12 cellular contexts compared by ENCODE assay signal in the genomic region with DNA sequence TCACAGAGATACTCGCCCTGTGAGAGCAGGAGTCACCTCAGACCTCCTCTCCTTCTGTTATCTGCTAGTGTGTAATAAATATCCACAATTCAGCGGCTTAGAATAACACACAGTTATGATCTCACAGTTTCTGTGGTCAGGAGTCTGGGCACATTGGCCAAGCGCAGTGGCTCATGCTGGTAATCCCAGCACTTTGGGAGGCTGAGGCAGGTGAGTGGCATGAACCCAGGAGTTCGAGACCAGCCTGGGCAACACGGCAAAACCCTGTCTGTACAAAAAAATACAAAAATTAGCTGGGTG.
A peak's percentile ranks its signal among the peaks of the same experiment; 100 is the strongest.
DNase-seq lines count a peak whose midpoint lies in the region; ATAC-seq and TF ChIP-seq lines count a peak whose summit lies in the region.
"Had no signal": no experiment of that assay in that cellular context is flagged by ENCODE, and none has a peak within 500 bp of the region (broad histone marks: within the 10 kb centered on the region; RNA-seq: fewer than 3 reads in every experiment).

No MANE protein-coding gene starts in this region.

- intact Hi-C loops in activated B cell treated with CpG ODN at 0.5 μM for 24 hours (cut with micrococcal nuclease), result no loop called here
- intact Hi-C loops in OCI-LY7 (cut with micrococcal nuclease; ENCODE audit: unreplicated experiment), result no loop called here

- no peaks in the 10 kb centered on the region for H3K9me2 ChIP-seq in hepatocyte (replicated peaks; ENCODE audit: insufficient read depth)
- no peaks in the 10 kb centered on the region for H3K9me2 ChIP-seq in OCI-LY7 (ENCODE audit: insufficient read depth, low read length)

- DNase-seq in T-helper 1 cell (no peak), activated B cell treated with CpG ODN at 0.5 μM for 24 hours (no peak), hepatocyte (ENCODE audit: low spot score) (no peak), OCI-LY7 (ENCODE audit: low spot score) (no peak), T-helper 9 cell (no peak)
- DNase-seq: 8988T, endodermal cell, NCI-H748 treated with DMSO at 0.1 percent for 48 hours, occipital lobe had no signal

- H3K4me1 ChIP-seq in hepatocyte (ENCODE audit: insufficient read depth) (peaks cover 51% of the 10 kb centered on the region), OCI-LY7 (ENCODE audit: insufficient read depth, low read length, poor library complexity, severe bottlenecking) (peaks cover 43% of the 10 kb centered on the region)

- H3K4me1 Mint-ChIP-seq in T-helper 1 cell treated with Interleukin-12 subunit alpha and Interleukin-12 subunit beta and Interleukin-4 antibody, amounts not matched to agents 30 μg/mL and 1 μg/mL, for 36 hours (ENCODE audit: low read depth), result peaks cover 67% of the 10 kb centered on the region
- H3K4me1 Mint-ChIP-seq in activated B cell treated with CpG ODN at 0.5 μM for 24 hours, result peaks cover 73% of the 10 kb centered on the region
- H3K4me1 Mint-ChIP-seq in stimulated activated memory B cell treated with anti-CD40 and anti-IgM and Interleukin-4, amounts not matched to agents 10 μg/mL and 1 μg/mL and 100 μg/mL, for 72 hours, result peaks cover 80% of the 10 kb centered on the region

- H3K27ac Mint-ChIP-seq in T-helper 1 cell treated with Interleukin-12 subunit alpha and Interleukin-12 subunit beta and Interleukin-4 antibody, amounts not matched to agents 30 μg/mL and 1 μg/mL, for 36 hours, result peak overlapping the region; percentile 84
- H3K27ac Mint-ChIP-seq in activated B cell treated with CpG ODN at 0.5 μM for 24 hours, result peak overlapping the region; percentile 35
- H3K27ac Mint-ChIP-seq in stimulated activated memory B cell treated with anti-CD40 and anti-IgM and Interleukin-4, amounts not matched to agents 10 μg/mL and 1 μg/mL and 100 μg/mL, for 72 hours, result peak overlapping the region; percentile 95

- H3K27ac ChIP-seq in hepatocyte (peak overlapping the region; percentile 90), OCI-LY7 (ENCODE audit: low read depth, low read length, poor library complexity, severe bottlenecking) (no peak overlapping the region)

- H3K27me3 Mint-ChIP-seq in T-helper 1 cell treated with Interleukin-12 subunit alpha and Interleukin-12 subunit beta and Interleukin-4 antibody, amounts not matched to agents 30 μg/mL and 1 μg/mL, for 36 hours (ENCODE audit: low read depth), result no peaks in the 10 kb centered on the region
- no peaks in the 10 kb centered on the region for H3K27me3 Mint-ChIP-seq in activated B cell treated with CpG ODN at 0.5 μM for 24 hours
- H3K27me3 Mint-ChIP-seq in stimulated activated memory B cell treated with anti-CD40 and anti-IgM and Interleukin-4, amounts not matched to agents 10 μg/mL and 1 μg/mL and 100 μg/mL, for 72 hours, result no peaks in the 10 kb centered on the region

- 79% methylated on average over 5 of the region's 5 CpGs for WGBS in hepatocyte (ENCODE audit: low lambda C conversion rate, missing lambda C conversion rate)

- no peak overlapping the region for H3K4me3 ChIP-seq in hepatocyte
- H3K4me3 ChIP-seq in OCI-LY7 (ENCODE audit: low read depth, low read length, poor library complexity, severe bottlenecking), result no peak overlapping the region

- ATAC-seq in activated B cell treated with CpG ODN at 0.5 μM for 24 hours (ENCODE audit: low read depth) (no peak), GM21717 (IDR thresholded peaks at IDR 0.05; ENCODE audit: unreplicated experiment) (no peak)
- no peak for ATAC-seq in stimulated activated memory B cell treated with anti-CD40 and anti-IgM and Interleukin-4, amounts not matched to agents 10 μg/mL and 1 μg/mL and 100 μg/mL, for 72 hours

- H2AFZ ChIP-seq in hepatocyte, result no peak overlapping the region
- no peak overlapping the region for H2AFZ ChIP-seq in OCI-LY7 (ENCODE audit: low read length)

- peaks cover 9% of the 10 kb centered on the region for H3K36me3 Mint-ChIP-seq in T-helper 1 cell treated with Interleukin-12 subunit alpha and Interleukin-12 subunit beta and Interleukin-4 antibody, amounts not matched to agents 30 μg/mL and 1 μg/mL, for 36 hours (ENCODE audit: low read depth)
- peaks cover 35% of the 10 kb centered on the region for H3K36me3 Mint-ChIP-seq in activated B cell treated with CpG ODN at 0.5 μM for 24 hours (ENCODE audit: low read depth)
- H3K36me3 Mint-ChIP-seq in stimulated activated memory B cell treated with anti-CD40 and anti-IgM and Interleukin-4, amounts not matched to agents 10 μg/mL and 1 μg/mL and 100 μg/mL, for 72 hours, result peaks cover 39% of the 10 kb centered on the region

- H3K36me3 ChIP-seq in hepatocyte (replicated peaks; ENCODE audit: insufficient read depth, low read depth) (no peaks in the 10 kb centered on the region), OCI-LY7 (ENCODE audit: insufficient read depth, low read length) (peaks cover 61% of the 10 kb centered on the region)

- H3K79me2 ChIP-seq in hepatocyte (peaks cover 96% of the 10 kb centered on the region), OCI-LY7 (ENCODE audit: insufficient read depth, low read depth, low read length) (peaks cover 96% of the 10 kb centered on the region)

- no TSS peak for BruUV-seq in OCI-LY7 (replicated peaks; lab: Mats Ljungman, UMichigan)

- no peaks in the 10 kb centered on the region for H3K9me3 ChIP-seq in hepatocyte (ENCODE audit: low read depth)
- no peaks in the 10 kb centered on the region for H3K9me3 ChIP-seq in OCI-LY7 (ENCODE audit: low read length)

- no peak overlapping the region for H3K4me3 Mint-ChIP-seq in T-helper 1 cell treated with Interleukin-12 subunit alpha and Interleukin-12 subunit beta and Interleukin-4 antibody, amounts not matched to agents 30 μg/mL and 1 μg/mL, for 36 hours
- H3K4me3 Mint-ChIP-seq in activated B cell treated with CpG ODN at 0.5 μM for 24 hours, result no peak overlapping the region
- no peak overlapping the region for H3K4me3 Mint-ChIP-seq in stimulated activated memory B cell treated with anti-CD40 and anti-IgM and Interleukin-4, amounts not matched to agents 10 μg/mL and 1 μg/mL and 100 μg/mL, for 72 hours
- H3K4me3 Mint-ChIP-seq: endodermal cell had no signal

- H3K27me3 ChIP-seq in hepatocyte, result no peaks in the 10 kb centered on the region

- POLR2A ChIA-PET in activated B cell treated with CpG ODN at 0.5 μM for 24 hours (lab: Charles Lee) (no interaction called here), OCI-LY7 (lab: Charles Lee) (interaction anchor here (0.6 to 1.0 kb wide), 3 partner anchors 9 to 29 kb away, joined by 3 read pairs; no protein-coding TSS in a partner anchor)

- no peak for TF ChIP-seq CTCF in activated B cell treated with CpG ODN at 0.5 μM for 24 hours (IDR thresholded peaks at IDR 0.05)
- no peak for TF ChIP-seq CTCF in hepatocyte (IDR thresholded peaks at IDR 0.05; ENCODE audit: poor library complexity)
- TF ChIP-seq CTCF in OCI-LY7 (conservative IDR thresholded peaks at IDR 0.05; ENCODE audit: low read length), result no peak

- H3K9me3 Mint-ChIP-seq in T-helper 1 cell treated with Interleukin-12 subunit alpha and Interleukin-12 subunit beta and Interleukin-4 antibody, amounts not matched to agents 30 μg/mL and 1 μg/mL, for 36 hours, result no peaks in the 10 kb centered on the region
- H3K9me3 Mint-ChIP-seq in activated B cell treated with CpG ODN at 0.5 μM for 24 hours, result no peaks in the 10 kb centered on the region
- H3K9me3 Mint-ChIP-seq in stimulated activated memory B cell treated with anti-CD40 and anti-IgM and Interleukin-4, amounts not matched to agents 10 μg/mL and 1 μg/mL and 100 μg/mL, for 72 hours, result no peaks in the 10 kb centered on the region
- H3K9me3 Mint-ChIP-seq: endodermal cell had no signal

- peaks cover 48% of the 10 kb centered on the region for H4K20me1 ChIP-seq in hepatocyte (ENCODE audit: insufficient read depth, poor library complexity, severe bottlenecking)
- H4K20me1 ChIP-seq in OCI-LY7 (ENCODE audit: insufficient read depth, low read length), result peaks cover 16% of the 10 kb centered on the region

- H3K4me2 ChIP-seq in hepatocyte (peak overlapping the region; percentile 22), OCI-LY7 (ENCODE audit: low read length) (no peak overlapping the region)

- CTCF ChIA-PET in activated B cell treated with CpG ODN at 0.5 μM for 24 hours (lab: Charles Lee), result interaction anchor here (0.6 to 1.8 kb wide), 2 partner anchors 38 to 40 kb away, joined by 3 to 7 read pairs; no protein-coding TSS in a partner anchor
- CTCF ChIA-PET in OCI-LY7 (lab: Charles Lee; ENCODE audit: unreplicated experiment), result no interaction called here

Comparison
In these comparisons a context has a peak if more than half of its experiments do, and no peak if none do; other contexts are left out.
1. H3K27ac Mint-ChIP-seq: peak in every context shown above with its lines; median percentile 95 in stimulated activated memory B cell treated with anti-CD40 and anti-IgM and Interleukin-4, amounts not matched to agents 10 μg/mL and 1 μg/mL and 100 μg/mL, for 72 hours; 84 in T-helper 1 cell treated with Interleukin-12 subunit alpha and Interleukin-12 subunit beta and Interleukin-4 antibody, amounts not matched to agents 30 μg/mL and 1 μg/mL, for 36 hours; 35 in activated B cell treated with CpG ODN at 0.5 μM for 24 hours.